ENCODE assay signal across 1 cellular context in genomic region chr15:74787251-74788041, GRCh38.
A peak's percentile ranks its signal among the peaks of the same experiment; 100 is the strongest.
TF ChIP-seq lines count a peak whose summit lies in the region.

No MANE protein-coding gene starts in this region.

TF ChIP-seq in HEK293, 187 proteins besides CTCF, POLR2A, EP300 and RAD21 (continued from another document and continues in another):
- TF ChIP-seq, protein P1, sequence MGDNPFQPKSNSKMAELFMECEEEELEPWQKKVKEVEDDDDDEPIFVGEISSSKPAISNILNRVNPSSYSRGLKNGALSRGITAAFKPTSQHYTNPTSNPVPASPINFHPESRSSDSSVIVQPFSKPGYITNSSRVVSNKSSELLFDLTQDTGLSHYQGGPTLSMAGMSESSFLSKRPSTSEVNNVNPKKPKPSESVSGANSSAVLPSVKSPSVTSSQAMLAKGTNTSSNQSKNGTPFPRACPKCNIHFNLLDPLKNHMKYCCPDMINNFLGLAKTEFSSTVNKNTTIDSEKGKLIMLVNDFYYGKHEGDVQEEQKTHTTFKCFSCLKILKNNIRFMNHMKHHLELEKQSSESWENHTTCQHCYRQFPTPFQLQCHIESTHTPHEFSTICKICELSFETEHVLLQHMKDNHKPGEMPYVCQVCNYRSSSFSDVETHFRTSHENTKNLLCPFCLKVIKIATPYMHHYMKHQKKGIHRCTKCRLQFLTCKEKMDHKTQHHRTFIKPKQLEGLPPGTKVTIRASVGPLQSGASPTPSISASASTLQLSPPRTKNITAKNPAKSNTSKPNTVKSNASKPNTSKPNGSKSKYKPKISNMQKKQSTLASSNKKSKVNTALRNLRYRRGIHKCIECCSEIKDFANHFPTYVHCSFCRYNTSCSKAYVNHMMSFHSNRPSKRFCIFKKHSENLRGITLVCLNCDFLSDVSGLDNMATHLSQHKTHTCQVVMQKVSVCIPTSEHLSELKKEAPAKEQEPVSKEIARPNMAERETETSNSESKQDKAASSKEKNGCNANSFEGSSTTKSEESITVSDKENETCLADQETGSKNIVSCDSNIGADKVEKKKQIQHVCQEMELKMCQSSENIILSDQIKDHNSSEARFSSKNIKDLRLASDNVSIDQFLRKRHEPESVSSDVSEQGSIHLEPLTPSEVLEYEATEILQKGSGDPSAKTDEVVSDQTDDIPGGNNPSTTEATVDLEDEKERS (tag by site-specific recombination; IDR thresholded peaks at IDR 0.05) = no peak
- TF ChIP-seq ZNF548 (tag by site-specific recombination; IDR thresholded peaks at IDR 0.05) (no peak), ZBTB7A (tag by site-specific recombination; IDR thresholded peaks at IDR 0.05; ENCODE audit: low read depth) (no peak), KLF17 (tag by site-specific recombination; IDR thresholded peaks at IDR 0.05) (peak; percentile 59; the same call in 1 of the 2 replicates), ZNF645 (tag by site-specific recombination; IDR thresholded peaks at IDR 0.05) (no peak), ZNF211 (tag by site-specific recombination; IDR thresholded peaks at IDR 0.05; ENCODE audit: low read depth) (no peak), SP7 (tag by site-specific recombination; IDR thresholded peaks at IDR 0.05) (peak; percentile 74), ZNF830 (tag by site-specific recombination; IDR thresholded peaks at IDR 0.05; ENCODE audit: low read depth) (no peak), ZNF239 (tag by site-specific recombination; IDR thresholded peaks at IDR 0.05) (no peak), ZNF473 (tag by site-specific recombination; IDR thresholded peaks at IDR 0.05) (no peak), ZNF521 (tag by site-specific recombination; IDR thresholded peaks at IDR 0.05) (no peak), ZNF660 (tag by site-specific recombination; IDR thresholded peaks at IDR 0.05) (peak; percentile 70), KLF1 (tag by site-specific recombination; IDR thresholded peaks at IDR 0.05) (0 out of 2 replicates have a peak, but pooled peaks have one; percentile 25), ZNF121 (tag by site-specific recombination; IDR thresholded peaks at IDR 0.05) (no peak), ZNF266 (tag by site-specific recombination; IDR thresholded peaks at IDR 0.05; ENCODE audit: low read depth) (no peak), ZNF433 (tag by site-specific recombination; IDR thresholded peaks at IDR 0.05; ENCODE audit: low read depth) (no peak), ZBTB17 (tag by site-specific recombination; IDR thresholded peaks at IDR 0.05) (peak; percentile 100), ZNF664 (tag by site-specific recombination; IDR thresholded peaks at IDR 0.05) (no peak), ZNF335 (tag by site-specific recombination; conservative IDR thresholded peaks at IDR 0.05) (peak; percentile 99), ZNF530 (tag by site-specific recombination; IDR thresholded peaks at IDR 0.05; ENCODE audit: low read depth) (no peak), ZBTB48 (tag by site-specific recombination; IDR thresholded peaks at IDR 0.05) (peak; percentile 21; the same call in 1 of the 2 replicates), GLIS1 (tag by site-specific recombination; IDR thresholded peaks at IDR 0.05) (peak; percentile 50; the same call in 1 of the 2 replicates), YY2 (tag by site-specific recombination; IDR thresholded peaks at IDR 0.05) (no peak), ZNF76 (tag by site-specific recombination; IDR thresholded peaks at IDR 0.05; ENCODE audit: borderline replicate concordance, low read depth) (0 out of 2 replicates have a peak, but pooled peaks have one; percentile 15), GLI2 (tag by site-specific recombination; IDR thresholded peaks at IDR 0.05; ENCODE audit: borderline replicate concordance, low read depth) (no peak), ZNF302 (tag by site-specific recombination; IDR thresholded peaks at IDR 0.05; ENCODE audit: low read depth) (no peak), ZNF223 (tag by site-specific recombination; IDR thresholded peaks at IDR 0.05) (no peak), ZEB2 (tag by site-specific recombination; IDR thresholded peaks at IDR 0.05) (peak; percentile 76), ZNF768 (tag by site-specific recombination; IDR thresholded peaks at IDR 0.05) (no peak; the same call in 1 of the 2 replicates)
- TF ChIP-seq, protein P2, sequence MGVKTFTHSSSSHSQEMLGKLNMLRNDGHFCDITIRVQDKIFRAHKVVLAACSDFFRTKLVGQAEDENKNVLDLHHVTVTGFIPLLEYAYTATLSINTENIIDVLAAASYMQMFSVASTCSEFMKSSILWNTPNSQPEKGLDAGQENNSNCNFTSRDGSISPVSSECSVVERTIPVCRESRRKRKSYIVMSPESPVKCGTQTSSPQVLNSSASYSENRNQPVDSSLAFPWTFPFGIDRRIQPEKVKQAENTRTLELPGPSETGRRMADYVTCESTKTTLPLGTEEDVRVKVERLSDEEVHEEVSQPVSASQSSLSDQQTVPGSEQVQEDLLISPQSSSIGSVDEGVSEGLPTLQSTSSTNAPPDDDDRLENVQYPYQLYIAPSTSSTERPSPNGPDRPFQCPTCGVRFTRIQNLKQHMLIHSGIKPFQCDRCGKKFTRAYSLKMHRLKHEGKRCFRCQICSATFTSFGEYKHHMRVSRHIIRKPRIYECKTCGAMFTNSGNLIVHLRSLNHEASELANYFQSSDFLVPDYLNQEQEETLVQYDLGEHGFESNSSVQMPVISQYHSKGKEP (tag by site-specific recombination; IDR thresholded peaks at IDR 0.05) = peak; percentile 94
- TF ChIP-seq, protein P3, sequence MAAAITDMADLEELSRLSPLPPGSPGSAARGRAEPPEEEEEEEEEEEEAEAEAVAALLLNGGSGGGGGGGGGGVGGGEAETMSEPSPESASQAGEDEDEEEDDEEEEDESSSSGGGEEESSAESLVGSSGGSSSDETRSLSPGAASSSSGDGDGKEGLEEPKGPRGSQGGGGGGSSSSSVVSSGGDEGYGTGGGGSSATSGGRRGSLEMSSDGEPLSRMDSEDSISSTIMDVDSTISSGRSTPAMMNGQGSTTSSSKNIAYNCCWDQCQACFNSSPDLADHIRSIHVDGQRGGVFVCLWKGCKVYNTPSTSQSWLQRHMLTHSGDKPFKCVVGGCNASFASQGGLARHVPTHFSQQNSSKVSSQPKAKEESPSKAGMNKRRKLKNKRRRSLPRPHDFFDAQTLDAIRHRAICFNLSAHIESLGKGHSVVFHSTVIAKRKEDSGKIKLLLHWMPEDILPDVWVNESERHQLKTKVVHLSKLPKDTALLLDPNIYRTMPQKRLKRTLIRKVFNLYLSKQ (tag by site-specific recombination; IDR thresholded peaks at IDR 0.05; ENCODE audit: borderline replicate concordance) = no peak
- TF ChIP-seq, protein P4, sequence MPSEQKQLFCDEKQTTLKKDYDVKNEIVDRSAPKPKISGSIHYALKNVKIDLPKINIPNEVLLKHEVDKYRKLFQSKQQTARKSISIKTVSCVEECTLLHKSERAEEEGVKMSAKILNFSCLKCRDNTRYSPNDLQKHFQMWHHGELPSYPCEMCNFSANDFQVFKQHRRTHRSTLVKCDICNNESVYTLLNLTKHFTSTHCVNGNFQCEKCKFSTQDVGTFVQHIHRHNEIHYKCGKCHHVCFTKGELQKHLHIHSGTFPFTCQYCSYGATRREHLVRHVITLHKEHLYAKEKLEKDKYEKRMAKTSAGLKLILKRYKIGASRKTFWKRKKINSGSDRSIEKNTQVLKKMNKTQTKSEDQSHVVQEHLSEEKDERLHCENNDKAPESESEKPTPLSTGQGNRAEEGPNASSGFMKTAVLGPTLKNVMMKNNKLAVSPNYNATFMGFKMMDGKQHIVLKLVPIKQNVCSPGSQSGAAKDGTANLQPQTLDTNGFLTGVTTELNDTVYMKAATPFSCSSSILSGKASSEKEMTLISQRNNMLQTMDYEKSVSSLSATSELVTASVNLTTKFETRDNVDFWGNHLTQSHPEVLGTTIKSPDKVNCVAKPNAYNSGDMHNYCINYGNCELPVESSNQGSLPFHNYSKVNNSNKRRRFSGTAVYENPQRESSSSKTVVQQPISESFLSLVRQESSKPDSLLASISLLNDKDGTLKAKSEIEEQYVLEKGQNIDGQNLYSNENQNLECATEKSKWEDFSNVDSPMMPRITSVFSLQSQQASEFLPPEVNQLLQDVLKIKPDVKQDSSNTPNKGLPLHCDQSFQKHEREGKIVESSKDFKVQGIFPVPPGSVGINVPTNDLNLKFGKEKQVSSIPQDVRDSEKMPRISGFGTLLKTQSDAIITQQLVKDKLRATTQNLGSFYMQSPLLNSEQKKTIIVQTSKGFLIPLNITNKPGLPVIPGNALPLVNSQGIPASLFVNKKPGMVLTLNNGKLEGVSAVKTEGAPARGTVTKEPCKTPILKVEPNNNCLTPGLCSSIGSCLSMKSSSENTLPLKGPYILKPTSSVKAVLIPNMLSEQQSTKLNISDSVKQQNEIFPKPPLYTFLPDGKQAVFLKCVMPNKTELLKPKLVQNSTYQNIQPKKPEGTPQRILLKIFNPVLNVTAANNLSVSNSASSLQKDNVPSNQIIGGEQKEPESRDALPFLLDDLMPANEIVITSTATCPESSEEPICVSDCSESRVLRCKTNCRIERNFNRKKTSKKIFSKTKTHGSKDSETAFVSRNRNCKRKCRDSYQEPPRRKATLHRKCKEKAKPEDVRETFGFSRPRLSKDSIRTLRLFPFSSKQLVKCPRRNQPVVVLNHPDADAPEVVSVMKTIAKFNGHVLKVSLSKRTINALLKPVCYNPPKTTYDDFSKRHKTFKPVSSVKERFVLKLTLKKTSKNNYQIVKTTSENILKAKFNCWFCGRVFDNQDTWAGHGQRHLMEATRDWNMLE (tag by site-specific recombination; conservative IDR thresholded peaks at IDR 0.05; ENCODE audit: low read depth) = no peak
- TF ChIP-seq, protein P5, sequence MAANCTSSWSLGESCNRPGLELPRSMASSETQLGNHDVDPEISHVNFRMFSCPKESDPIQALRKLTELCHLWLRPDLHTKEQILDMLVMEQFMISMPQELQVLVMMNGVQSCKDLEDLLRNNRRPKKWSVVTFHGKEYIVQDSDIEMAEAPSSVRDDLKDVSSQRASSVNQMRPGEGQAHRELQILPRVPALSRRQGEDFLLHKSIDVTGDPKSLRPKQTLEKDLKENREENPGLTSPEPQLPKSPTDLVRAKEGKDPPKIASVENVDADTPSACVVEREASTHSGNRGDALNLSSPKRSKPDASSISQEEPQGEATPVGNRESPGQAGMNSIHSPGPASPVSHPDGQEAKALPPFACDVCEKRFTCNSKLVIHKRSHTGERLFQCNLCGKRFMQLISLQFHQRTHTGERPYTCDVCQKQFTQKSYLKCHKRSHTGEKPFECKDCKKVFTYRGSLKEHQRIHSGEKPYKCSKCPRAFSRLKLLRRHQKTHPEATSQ (tag by site-specific recombination; IDR thresholded peaks at IDR 0.05) = no peak
- TF ChIP-seq, protein P6, sequence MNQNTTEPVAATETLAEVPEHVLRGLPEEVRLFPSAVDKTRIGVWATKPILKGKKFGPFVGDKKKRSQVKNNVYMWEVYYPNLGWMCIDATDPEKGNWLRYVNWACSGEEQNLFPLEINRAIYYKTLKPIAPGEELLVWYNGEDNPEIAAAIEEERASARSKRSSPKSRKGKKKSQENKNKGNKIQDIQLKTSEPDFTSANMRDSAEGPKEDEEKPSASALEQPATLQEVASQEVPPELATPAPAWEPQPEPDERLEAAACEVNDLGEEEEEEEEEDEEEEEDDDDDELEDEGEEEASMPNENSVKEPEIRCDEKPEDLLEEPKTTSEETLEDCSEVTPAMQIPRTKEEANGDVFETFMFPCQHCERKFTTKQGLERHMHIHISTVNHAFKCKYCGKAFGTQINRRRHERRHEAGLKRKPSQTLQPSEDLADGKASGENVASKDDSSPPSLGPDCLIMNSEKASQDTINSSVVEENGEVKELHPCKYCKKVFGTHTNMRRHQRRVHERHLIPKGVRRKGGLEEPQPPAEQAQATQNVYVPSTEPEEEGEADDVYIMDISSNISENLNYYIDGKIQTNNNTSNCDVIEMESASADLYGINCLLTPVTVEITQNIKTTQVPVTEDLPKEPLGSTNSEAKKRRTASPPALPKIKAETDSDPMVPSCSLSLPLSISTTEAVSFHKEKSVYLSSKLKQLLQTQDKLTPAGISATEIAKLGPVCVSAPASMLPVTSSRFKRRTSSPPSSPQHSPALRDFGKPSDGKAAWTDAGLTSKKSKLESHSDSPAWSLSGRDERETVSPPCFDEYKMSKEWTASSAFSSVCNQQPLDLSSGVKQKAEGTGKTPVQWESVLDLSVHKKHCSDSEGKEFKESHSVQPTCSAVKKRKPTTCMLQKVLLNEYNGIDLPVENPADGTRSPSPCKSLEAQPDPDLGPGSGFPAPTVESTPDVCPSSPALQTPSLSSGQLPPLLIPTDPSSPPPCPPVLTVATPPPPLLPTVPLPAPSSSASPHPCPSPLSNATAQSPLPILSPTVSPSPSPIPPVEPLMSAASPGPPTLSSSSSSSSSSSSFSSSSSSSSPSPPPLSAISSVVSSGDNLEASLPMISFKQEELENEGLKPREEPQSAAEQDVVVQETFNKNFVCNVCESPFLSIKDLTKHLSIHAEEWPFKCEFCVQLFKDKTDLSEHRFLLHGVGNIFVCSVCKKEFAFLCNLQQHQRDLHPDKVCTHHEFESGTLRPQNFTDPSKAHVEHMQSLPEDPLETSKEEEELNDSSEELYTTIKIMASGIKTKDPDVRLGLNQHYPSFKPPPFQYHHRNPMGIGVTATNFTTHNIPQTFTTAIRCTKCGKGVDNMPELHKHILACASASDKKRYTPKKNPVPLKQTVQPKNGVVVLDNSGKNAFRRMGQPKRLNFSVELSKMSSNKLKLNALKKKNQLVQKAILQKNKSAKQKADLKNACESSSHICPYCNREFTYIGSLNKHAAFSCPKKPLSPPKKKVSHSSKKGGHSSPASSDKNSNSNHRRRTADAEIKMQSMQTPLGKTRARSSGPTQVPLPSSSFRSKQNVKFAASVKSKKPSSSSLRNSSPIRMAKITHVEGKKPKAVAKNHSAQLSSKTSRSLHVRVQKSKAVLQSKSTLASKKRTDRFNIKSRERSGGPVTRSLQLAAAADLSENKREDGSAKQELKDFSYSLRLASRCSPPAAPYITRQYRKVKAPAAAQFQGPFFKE (tag by site-specific recombination; IDR thresholded peaks at IDR 0.05; ENCODE audit: borderline replicate concordance) = no peak
- TF ChIP-seq, protein P7, sequence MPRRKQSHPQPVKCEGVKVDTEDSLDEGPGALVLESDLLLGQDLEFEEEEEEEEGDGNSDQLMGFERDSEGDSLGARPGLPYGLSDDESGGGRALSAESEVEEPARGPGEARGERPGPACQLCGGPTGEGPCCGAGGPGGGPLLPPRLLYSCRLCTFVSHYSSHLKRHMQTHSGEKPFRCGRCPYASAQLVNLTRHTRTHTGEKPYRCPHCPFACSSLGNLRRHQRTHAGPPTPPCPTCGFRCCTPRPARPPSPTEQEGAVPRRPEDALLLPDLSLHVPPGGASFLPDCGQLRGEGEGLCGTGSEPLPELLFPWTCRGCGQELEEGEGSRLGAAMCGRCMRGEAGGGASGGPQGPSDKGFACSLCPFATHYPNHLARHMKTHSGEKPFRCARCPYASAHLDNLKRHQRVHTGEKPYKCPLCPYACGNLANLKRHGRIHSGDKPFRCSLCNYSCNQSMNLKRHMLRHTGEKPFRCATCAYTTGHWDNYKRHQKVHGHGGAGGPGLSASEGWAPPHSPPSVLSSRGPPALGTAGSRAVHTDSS (tag by site-specific recombination; IDR thresholded peaks at IDR 0.05) = peak; percentile 83
